Comparison of ENCODE assay signal across 21 cellular contexts in the genomic region with DNA sequence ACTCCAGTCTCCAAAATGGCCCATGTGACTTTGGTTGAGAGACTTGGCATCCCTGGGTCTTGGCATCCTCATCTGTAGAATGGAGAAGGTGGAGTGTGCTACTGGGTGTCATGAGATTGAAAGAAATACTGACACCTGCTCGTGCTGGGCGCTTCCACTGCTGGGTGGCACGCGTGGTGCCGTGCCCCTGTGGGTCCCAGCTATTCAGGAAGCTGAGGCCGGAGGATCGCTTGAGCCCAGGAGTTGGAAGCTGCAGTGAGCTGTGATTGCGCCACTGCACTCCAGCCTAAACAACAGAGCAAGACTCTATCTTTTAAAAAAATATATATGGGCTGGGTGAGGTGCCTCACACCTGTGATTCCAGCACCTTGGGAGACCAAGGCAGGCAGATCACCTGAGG.
"Had no signal": no experiment of that assay in that cellular context is flagged by ENCODE, and none has a peak within 500 bp of the region (broad histone marks: within the 10 kb centered on the region; RNA-seq: fewer than 3 reads in every experiment).

No MANE protein-coding gene starts in this region.

- H3K36me3 Mint-ChIP-seq: immature natural killer cell, memory B cell, mesothelial cell of epicardium, naive B cell had no signal

- H3K27ac Mint-ChIP-seq: immature natural killer cell, memory B cell, mesothelial cell of epicardium, naive B cell had no signal

- H3K27me3 ChIP-seq: hepatocyte had no signal

- H3K4me3 ChIP-seq: hepatocyte, left lung, left ventricle myocardium inferior, lower lobe of right lung, lung, mucosa of descending colon had no signal

- H3K4me1 ChIP-seq: left lung, left ventricle myocardium inferior, lower lobe of right lung had no signal

- H3K4me1 Mint-ChIP-seq: immature natural killer cell, memory B cell, mesothelial cell of epicardium, naive B cell had no signal

- H3K9me3 ChIP-seq: lower lobe of right lung, mucosa of descending colon had no signal

- H3K27ac ChIP-seq: hepatocyte, left lung, left ventricle myocardium inferior, lower lobe of right lung had no signal

- H3K36me3 ChIP-seq: left lung, left ventricle myocardium inferior, lower lobe of right lung had no signal

- DNase-seq: hippocampal formation, hypothalamus, immature natural killer cell, islet precursor cell, kidney, kidney glomerular epithelial cell, left cardiac atrium, left colon, left lung, left ventricle myocardium inferior, lower lobe of right lung, mammary epithelial cell, mesenchymal stem cell, mesendoderm, midbrain, mucosa of descending colon, naive B cell had no signal

- H3K4me3 Mint-ChIP-seq: immature natural killer cell, memory B cell, mesothelial cell of epicardium, naive B cell had no signal
